ENCODE assay signal across 1 cellular context in the genomic region with DNA sequence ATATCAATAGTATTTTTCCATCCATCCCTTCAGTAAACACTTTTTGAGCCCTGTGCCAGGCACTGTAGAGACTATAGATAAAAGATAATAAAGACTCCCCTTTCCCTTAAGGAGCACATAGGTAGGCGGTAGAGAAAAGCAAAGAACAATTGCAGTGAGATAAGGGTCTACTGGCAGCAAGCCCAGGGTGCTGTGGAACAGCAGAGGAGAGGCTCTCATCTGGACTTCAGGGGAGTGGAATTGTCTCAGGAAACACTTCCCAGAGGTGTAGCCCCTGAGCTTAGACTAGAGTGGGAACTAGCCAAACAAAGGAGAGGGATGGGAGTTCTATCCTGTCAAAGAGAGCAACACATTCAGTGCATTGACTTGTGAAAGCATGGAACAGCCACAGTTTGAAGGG.
TF ChIP-seq lines count a peak whose summit lies in the region.

No MANE protein-coding gene starts in this region.

TF ChIP-seq in WTC11, 78 proteins besides CTCF, POLR2A, EP300 and RAD21 (continued from another document):
- no peak for TF ChIP-seq NFATC4 (CRISPR knock-in tag; IDR thresholded peaks at IDR 0.05)
- TF ChIP-seq, protein P1, sequence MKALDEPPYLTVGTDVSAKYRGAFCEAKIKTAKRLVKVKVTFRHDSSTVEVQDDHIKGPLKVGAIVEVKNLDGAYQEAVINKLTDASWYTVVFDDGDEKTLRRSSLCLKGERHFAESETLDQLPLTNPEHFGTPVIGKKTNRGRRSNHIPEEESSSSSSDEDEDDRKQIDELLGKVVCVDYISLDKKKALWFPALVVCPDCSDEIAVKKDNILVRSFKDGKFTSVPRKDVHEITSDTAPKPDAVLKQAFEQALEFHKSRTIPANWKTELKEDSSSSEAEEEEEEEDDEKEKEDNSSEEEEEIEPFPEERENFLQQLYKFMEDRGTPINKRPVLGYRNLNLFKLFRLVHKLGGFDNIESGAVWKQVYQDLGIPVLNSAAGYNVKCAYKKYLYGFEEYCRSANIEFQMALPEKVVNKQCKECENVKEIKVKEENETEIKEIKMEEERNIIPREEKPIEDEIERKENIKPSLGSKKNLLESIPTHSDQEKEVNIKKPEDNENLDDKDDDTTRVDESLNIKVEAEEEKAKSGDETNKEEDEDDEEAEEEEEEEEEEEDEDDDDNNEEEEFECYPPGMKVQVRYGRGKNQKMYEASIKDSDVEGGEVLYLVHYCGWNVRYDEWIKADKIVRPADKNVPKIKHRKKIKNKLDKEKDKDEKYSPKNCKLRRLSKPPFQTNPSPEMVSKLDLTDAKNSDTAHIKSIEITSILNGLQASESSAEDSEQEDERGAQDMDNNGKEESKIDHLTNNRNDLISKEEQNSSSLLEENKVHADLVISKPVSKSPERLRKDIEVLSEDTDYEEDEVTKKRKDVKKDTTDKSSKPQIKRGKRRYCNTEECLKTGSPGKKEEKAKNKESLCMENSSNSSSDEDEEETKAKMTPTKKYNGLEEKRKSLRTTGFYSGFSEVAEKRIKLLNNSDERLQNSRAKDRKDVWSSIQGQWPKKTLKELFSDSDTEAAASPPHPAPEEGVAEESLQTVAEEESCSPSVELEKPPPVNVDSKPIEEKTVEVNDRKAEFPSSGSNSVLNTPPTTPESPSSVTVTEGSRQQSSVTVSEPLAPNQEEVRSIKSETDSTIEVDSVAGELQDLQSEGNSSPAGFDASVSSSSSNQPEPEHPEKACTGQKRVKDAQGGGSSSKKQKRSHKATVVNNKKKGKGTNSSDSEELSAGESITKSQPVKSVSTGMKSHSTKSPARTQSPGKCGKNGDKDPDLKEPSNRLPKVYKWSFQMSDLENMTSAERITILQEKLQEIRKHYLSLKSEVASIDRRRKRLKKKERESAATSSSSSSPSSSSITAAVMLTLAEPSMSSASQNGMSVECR (CRISPR knock-in tag; IDR thresholded peaks at IDR 0.05; ENCODE audit: borderline replicate concordance): no peak
- TF ChIP-seq SMAD3 (CRISPR knock-in tag; IDR thresholded peaks at IDR 0.05; ENCODE audit: borderline replicate concordance): no peak
- TF ChIP-seq ZNF263 (CRISPR knock-in tag; IDR thresholded peaks at IDR 0.05; ENCODE audit: low read depth): no peak
- TF ChIP-seq ZNF671 (CRISPR knock-in tag; IDR thresholded peaks at IDR 0.05): no peak
- TF ChIP-seq FOXJ3 (CRISPR knock-in tag; IDR thresholded peaks at IDR 0.05; ENCODE audit: borderline replicate concordance): no peak
